1 cellular context compared by ENCODE assay signal in genomic region chr1:22450421-22451021, GRCh38.
TF ChIP-seq lines count a peak whose summit lies in the region.

No MANE protein-coding gene starts in this region.

TF ChIP-seq in HepG2, 621 proteins besides CTCF, POLR2A, EP300 and RAD21 (continued from another document and continues in another):
- TF ChIP-seq PPARG (CRISPR knock-in tag; conservative IDR thresholded peaks at IDR 0.05) (peak; percentile 38; the same call in 1 of the 2 replicates), MIXL1 (CRISPR knock-in tag; IDR thresholded peaks at IDR 0.05) (no peak), IRF9 (CRISPR knock-in tag; IDR thresholded peaks at IDR 0.05; ENCODE audit: borderline replicate concordance) (peak; percentile 33; the same call in 1 of the 2 replicates), ZNF180 (CRISPR knock-in tag; IDR thresholded peaks at IDR 0.05; ENCODE audit: borderline replicate concordance, low read depth) (no peak), ZNF225 (CRISPR knock-in tag; IDR thresholded peaks at IDR 0.05) (no peak), KLF6 (CRISPR knock-in tag; IDR thresholded peaks at IDR 0.05) (no peak), GFI1 (CRISPR knock-in tag; IDR thresholded peaks at IDR 0.05; ENCODE audit: borderline replicate concordance) (no peak), PRMT3 (CRISPR knock-in tag; IDR thresholded peaks at IDR 0.05; ENCODE audit: borderline replicate concordance, low read depth) (no peak), ZNF816 (CRISPR knock-in tag; IDR thresholded peaks at IDR 0.05; ENCODE audit: borderline replicate concordance) (no peak), PCBP2 (optimal IDR thresholded peaks at IDR 0.05; ENCODE audit: low read depth, low read length, poor library complexity, severe bottlenecking) (no peak), SMAD1 (CRISPR knock-in tag; IDR thresholded peaks at IDR 0.05; ENCODE audit: borderline replicate concordance, low read depth) (no peak), SPEN (CRISPR knock-in tag; IDR thresholded peaks at IDR 0.05; ENCODE audit: low read depth) (peak; percentile 54; the same call in 1 of the 2 replicates), TEF (CRISPR knock-in tag; IDR thresholded peaks at IDR 0.05) (no peak), NCOA1 (CRISPR knock-in tag; IDR thresholded peaks at IDR 0.05) (no peak), ZNF780A (CRISPR knock-in tag; IDR thresholded peaks at IDR 0.05) (no peak), SOX13 (IDR thresholded peaks at IDR 0.05) (peak; percentile 57; the same call in 1 of the 2 replicates), SOX13 (CRISPR knock-in tag; conservative IDR thresholded peaks at IDR 0.05 in 1 of 2, IDR thresholded peaks at IDR 0.05 in 1 of 2) (peak in 1 of 2 experiments; percentile 92; a peak in 2 of 4 replicates), FOXJ3 (CRISPR knock-in tag; IDR thresholded peaks at IDR 0.05; ENCODE audit: borderline replicate concordance) (no peak), ZNF770 (CRISPR knock-in tag; IDR thresholded peaks at IDR 0.05) (no peak), ZNF318 (CRISPR knock-in tag; IDR thresholded peaks at IDR 0.05) (no peak), MEIS1 (CRISPR knock-in tag; IDR thresholded peaks at IDR 0.05; ENCODE audit: borderline replicate concordance) (no peak; the same call in 1 of the 2 replicates), MZF1 (CRISPR knock-in tag; IDR thresholded peaks at IDR 0.05; ENCODE audit: borderline replicate concordance) (no peak), ZNF430 (CRISPR knock-in tag; IDR thresholded peaks at IDR 0.05) (no peak), ATF2 (CRISPR knock-in tag; IDR thresholded peaks at IDR 0.05) (peak; percentile 39; the same call in 1 of the 2 replicates), RFXAP (CRISPR knock-in tag; IDR thresholded peaks at IDR 0.05; ENCODE audit: borderline replicate concordance) (no peak), SNRNP70 (IDR thresholded peaks at IDR 0.05; ENCODE audit: low read depth, low read length) (no peak), ZNF251 (CRISPR knock-in tag; IDR thresholded peaks at IDR 0.05) (no peak), ZMYM3 (CRISPR knock-in tag; IDR thresholded peaks at IDR 0.05) (0 out of 2 replicates have a peak, but pooled peaks have one; percentile 63), NR3C1 (CRISPR knock-in tag; IDR thresholded peaks at IDR 0.05) (no peak), SKIL (CRISPR knock-in tag; IDR thresholded peaks at IDR 0.05; ENCODE audit: borderline replicate concordance) (peak; percentile 52), FUBP1 (CRISPR knock-in tag; IDR thresholded peaks at IDR 0.05; ENCODE audit: borderline replicate concordance) (no peak), ZNF710 (CRISPR knock-in tag; IDR thresholded peaks at IDR 0.05; ENCODE audit: borderline replicate concordance) (peak; percentile 95), FIP1L1 (IDR thresholded peaks at IDR 0.05; ENCODE audit: borderline replicate concordance, insufficient read depth, low read depth, low read length) (no peak), ZNF724P (CRISPR knock-in tag; IDR thresholded peaks at IDR 0.05; ENCODE audit: borderline replicate concordance) (no peak), ZNF484 (CRISPR knock-in tag; IDR thresholded peaks at IDR 0.05; ENCODE audit: borderline replicate concordance, low read depth) (no peak), E2F5 (CRISPR knock-in tag; conservative IDR thresholded peaks at IDR 0.05) (no peak), NRL (CRISPR knock-in tag; IDR thresholded peaks at IDR 0.05; ENCODE audit: borderline replicate concordance) (no peak), TOE1 (CRISPR knock-in tag; IDR thresholded peaks at IDR 0.05) (no peak)
